Comparison of ENCODE assay signal across 26 cellular contexts in the genomic region with DNA sequence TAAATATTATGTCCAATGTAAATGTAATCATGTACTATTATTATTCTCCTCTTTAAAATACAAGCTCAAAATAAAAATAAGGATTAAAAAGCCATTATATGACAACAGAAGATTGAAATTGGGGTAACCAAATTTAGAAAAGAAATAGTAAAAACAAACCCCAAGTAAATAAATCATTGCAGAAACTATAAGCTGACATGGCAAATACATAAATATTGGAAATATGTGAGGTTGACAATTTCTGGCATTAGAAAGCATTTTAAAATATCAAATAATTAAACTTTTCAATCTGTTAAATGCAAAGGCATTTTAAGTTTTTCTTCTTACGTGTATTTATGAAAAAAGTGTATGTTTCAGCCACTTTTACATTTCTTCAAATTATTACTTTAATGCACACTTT.
"Had no signal": no experiment of that assay in that cellular context is flagged by ENCODE, and none has a peak within 500 bp of the region (broad histone marks: within the 10 kb centered on the region; RNA-seq: fewer than 3 reads in every experiment).

No MANE protein-coding gene starts in this region.

- DNase-seq: colonic mucosa; cortex of kidney; dermis blood vessel endothelial cell; dorsolateral prefrontal cortex; effector CD4-positive, alpha-beta T cell; effector CD8-positive, alpha-beta T cell; effector memory CD4-positive, alpha-beta T cell; effector memory CD8-positive, alpha-beta T cell; endodermal cell; erythroblast; esophagus squamous epithelium; foreskin fibroblast; foreskin melanocyte; gastrocnemius medialis; glutamatergic neuron; head of caudate nucleus; heart left ventricle; heart right ventricle had no signal

- H3K27ac ChIP-seq: colonic mucosa, coronary artery, dorsolateral prefrontal cortex, epithelial cell of prostate, esophagus muscularis mucosa, esophagus squamous epithelium, gastrocnemius medialis, gastroesophageal sphincter, heart left ventricle, heart right ventricle had no signal

- FAIRE-seq: endothelial cell of umbilical vein, frontal cortex had no signal

- H3K9me3 Mint-ChIP-seq: dendritic cell treated with granulocyte-macrophage colony-stimulating factor and Interleukin-4, amounts not matched to agents 40 ng/mL and 50 ng/mL, for 4 days had no signal

- H3K27ac Mint-ChIP-seq: dendritic cell treated with granulocyte-macrophage colony-stimulating factor and Interleukin-4, amounts not matched to agents 40 ng/mL and 50 ng/mL, for 4 days; effector memory CD8-positive, alpha-beta T cell; endodermal cell had no signal

- H3K27me3 ChIP-seq: colonic mucosa, esophagus muscularis mucosa, esophagus squamous epithelium, gastrocnemius medialis, gastroesophageal sphincter, heart left ventricle, heart right ventricle had no signal

- H3K27me3 Mint-ChIP-seq: dendritic cell treated with granulocyte-macrophage colony-stimulating factor and Interleukin-4, amounts not matched to agents 40 ng/mL and 50 ng/mL, for 4 days; effector memory CD8-positive, alpha-beta T cell had no signal

- H3K4me1 ChIP-seq: colonic mucosa, esophagus muscularis mucosa, esophagus squamous epithelium, gastrocnemius medialis, gastroesophageal sphincter, heart left ventricle, heart right ventricle had no signal

- H3K9me3 ChIP-seq: colonic mucosa, esophagus muscularis mucosa, esophagus squamous epithelium, gastrocnemius medialis, gastroesophageal sphincter had no signal

- H3K4me3 Mint-ChIP-seq: dendritic cell treated with granulocyte-macrophage colony-stimulating factor and Interleukin-4, amounts not matched to agents 40 ng/mL and 50 ng/mL, for 4 days; effector memory CD8-positive, alpha-beta T cell; endodermal cell had no signal

- H3K36me3 ChIP-seq: colonic mucosa, esophagus muscularis mucosa, esophagus squamous epithelium, gastrocnemius medialis, gastroesophageal sphincter, heart left ventricle, heart right ventricle had no signal

- ATAC-seq: effector memory CD8-positive, alpha-beta T cell; esophagus mucosa; gastrocnemius medialis; gastroesophageal sphincter; heart left ventricle; heart right ventricle had no signal

- H3K4me3 ChIP-seq: colonic mucosa, coronary artery, dorsolateral prefrontal cortex, esophagus muscularis mucosa, esophagus squamous epithelium, gastrocnemius medialis, gastroesophageal sphincter, heart left ventricle, heart right ventricle had no signal
